1 cellular context compared by ENCODE assay signal in genomic region chr17:74386397-74386796, GRCh38.
TF ChIP-seq lines count a peak whose summit lies in the region.

No MANE protein-coding gene starts in this region.

TF ChIP-seq in H1, 55 proteins besides CTCF, POLR2A, EP300 and RAD21:
- no peak for TF ChIP-seq RFX5 (IDR thresholded peaks at IDR 0.05; ENCODE audit: borderline replicate concordance, low read depth, low read length)
- no peak for TF ChIP-seq RXRA (IDR thresholded peaks at IDR 0.05; ENCODE audit: insufficient read depth, low read depth, low read length)
- TF ChIP-seq BRCA1 (IDR thresholded peaks at IDR 0.05; ENCODE audit: low read depth, low read length): no peak
- no peak for TF ChIP-seq CTBP2 (IDR thresholded peaks at IDR 0.05; ENCODE audit: borderline replicate concordance, insufficient read depth, insufficient read length, low read length)
- TF ChIP-seq MAX (IDR thresholded peaks at IDR 0.05): no peak
